Comparison of ENCODE assay signal across 8 cellular contexts in the genomic region with DNA sequence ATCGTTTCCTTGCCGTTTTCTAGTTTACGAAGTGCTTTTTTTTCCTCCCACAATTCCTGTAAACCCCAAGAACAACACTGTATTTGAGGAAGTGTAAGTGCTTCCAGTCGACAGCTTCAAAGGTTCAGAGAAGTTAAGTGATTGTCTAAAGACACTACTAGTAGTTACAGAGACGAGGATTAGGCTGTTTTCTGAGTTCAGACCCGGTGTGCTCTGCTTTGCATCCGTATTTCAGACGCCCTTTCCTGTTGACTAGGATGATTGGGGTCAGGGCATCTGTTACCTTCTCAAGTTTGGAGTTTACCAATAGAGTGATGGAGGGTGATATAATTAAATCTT. TPM values are rescaled to one million over a fixed set of nuclear protein-coding genes. Genes with fewer than 3 reads are reported as not detected.
A peak's percentile ranks its signal among the peaks of the same experiment; 100 is the strongest.
DNase-seq lines count a peak whose midpoint lies in the region; ATAC-seq and TF ChIP-seq lines count a peak whose summit lies in the region.

No MANE protein-coding gene starts in this region.

- ATAC-seq in natural killer cell (no peak), HG03460 (IDR thresholded peaks at IDR 0.05; ENCODE audit: unreplicated experiment) (no peak), GM19035 (IDR thresholded peaks at IDR 0.05; ENCODE audit: unreplicated experiment) (no peak)

- CTCF ChIA-PET in BJ (lab: Yijun Ruan, JAX) = interaction anchor here (0.9 to 4.0 kb wide), 4 partner anchors 9 to 165 kb away, joined by 3 to 12 read pairs (median 4); no protein-coding TSS in a partner anchor

- peaks cover 12% of the 10 kb centered on the region for H4K20me1 ChIP-seq in Loucy (ENCODE audit: insufficient read depth, low read length, poor library complexity, severe bottlenecking)

- H3K27me3 ChIP-seq in BJ (ENCODE audit: control insufficient read depth, insufficient read depth, low read length) = no peaks in the 10 kb centered on the region
- no peaks in the 10 kb centered on the region for H3K27me3 ChIP-seq in Loucy (ENCODE audit: insufficient read depth, low read length, poor library complexity, severe bottlenecking)

- H3K9me3 Mint-ChIP-seq in natural killer cell = no peaks in the 10 kb centered on the region

- H2AFZ ChIP-seq in Loucy (ENCODE audit: low read length) = 0 out of 2 replicates have a peak overlapping the region, but pooled peaks have one; percentile 19

- H3K4me3 ChIP-seq in BJ (ENCODE audit: low read depth, low read length) = peak overlapping the region; percentile 85
- peak overlapping the region; percentile 84 for H3K4me3 ChIP-seq in Loucy (ENCODE audit: low read length, poor library complexity, severe bottlenecking)

- H3K27me3 Mint-ChIP-seq in natural killer cell (ENCODE audit: low read depth in 2 of 2) = no peaks in the 10 kb centered on the region

- H3K36me3 ChIP-seq in BJ (ENCODE audit: control insufficient read depth, insufficient read depth, low read length) (peaks cover 14% of the 10 kb centered on the region), Loucy (ENCODE audit: insufficient read depth, low read length) (peaks cover 10% of the 10 kb centered on the region; the same call in 1 of the 2 replicates)

- no peaks in the 10 kb centered on the region for H3F3A ChIP-seq in Loucy (ENCODE audit: low read depth)

- peak overlapping the region; percentile 96 to 99 for H3K27ac Mint-ChIP-seq in natural killer cell

- peak overlapping the region; percentile 80 for H3K4me2 ChIP-seq in Loucy (ENCODE audit: low read depth, low read length, poor library complexity, severe bottlenecking)

- intact Hi-C loops in natural killer cell (cut with micrococcal nuclease) = loop anchor here (5.0 kb wide), 1 partner anchor 1484 kb away; a partner anchor contains a TSS

- peak overlapping the region; percentile 57 for H3K27ac ChIP-seq in cingulate gyrus (ENCODE audit: low read depth, low read length)

- POLR2A ChIA-PET in BJ (lab: Charles Lee) = interaction anchor here (0.6 kb wide), 1 partner anchor 71 kb away, joined by 6 read pairs; no protein-coding TSS in a partner anchor

- H3K4me1 ChIP-seq in Loucy (ENCODE audit: insufficient read depth, low read length, poor library complexity, severe bottlenecking) = peaks cover 11% of the 10 kb centered on the region

- H3K4me1 Mint-ChIP-seq in natural killer cell = peaks cover 24 to 26% of the 10 kb centered on the region in 2 donors

- peak overlapping the region; percentile 77 for H3K9ac ChIP-seq in Loucy (ENCODE audit: low read depth, low read length, poor library complexity, severe bottlenecking)

- peak overlapping the region; percentile 100 for H3K4me3 Mint-ChIP-seq in natural killer cell

- H3K9me2 ChIP-seq in Loucy (replicated peaks; ENCODE audit: low read depth, low read length) = no peaks in the 10 kb centered on the region

- H3K79me2 ChIP-seq in Loucy (ENCODE audit: insufficient read depth, low read length) = peaks cover 36% of the 10 kb centered on the region

- no peaks in the 10 kb centered on the region for H3K9me3 ChIP-seq in Loucy (ENCODE audit: insufficient read depth, low read depth, low read length)

- DNase-seq in BJ (ENCODE audit: low read depth) (no peak), natural killer cell (no peak), retina (no peak), NCI-H2196 (lab: John Stamatoyannopoulos, UW; ENCODE audit: unreplicated experiment) (no peak)

- TF ChIP-seq CTCF in BJ (IDR thresholded peaks at IDR 0.05; ENCODE audit: insufficient read depth, low read depth, low read length) (no peak), Loucy (conservative IDR thresholded peaks at IDR 0.05; ENCODE audit: low read length) (no peak), natural killer cell (IDR thresholded peaks at IDR 0.05) (no peak)

- H3K36me3 Mint-ChIP-seq in natural killer cell = peaks cover 7% of the 10 kb centered on the region

RNA-seq across cellular contexts. Expression of a gene that starts 0.4 kb away (rescaled TPM):
- 19.0 and 19.6 TPM in 2 replicates for polyA plus RNA-seq in BJ (2011; rRNA removed)
- polyA minus RNA-seq in BJ (2011; rRNA and poly(A)+ RNA removed) = 6.2 and 13.7 TPM in 2 replicates
- 10 to 100 TPM; 18.5 to 23.1 (median 22.8) TPM for total RNA-seq in natural killer cell

RNA-seq across cellular contexts. Expression of a gene that starts 8.3 kb away (rescaled TPM):
- 0.26 TPM in 2 replicates for polyA plus RNA-seq in BJ (2011; rRNA removed)
- polyA minus RNA-seq in BJ (2011; rRNA and poly(A)+ RNA removed) = 0.28 and 0.31 TPM in 2 replicates
- 1 to 10 TPM; 1.2 to 1.3 (median 1.2) TPM for total RNA-seq in natural killer cell

RNA-seq across cellular contexts. Expression of a gene that starts 9.9 kb away (rescaled TPM):
- 61.4 and 76.7 TPM in 2 replicates for polyA plus RNA-seq in BJ (2011; rRNA removed)
- 69.2 and 80.3 TPM in 2 replicates for polyA minus RNA-seq in BJ (2011; rRNA and poly(A)+ RNA removed)
- 10 to 100 TPM; 46.1 to 64.0 (median 55.5) TPM for total RNA-seq in natural killer cell

RNA-seq across cellular contexts. Expression of a gene that starts 54.0 kb away (rescaled TPM):
- polyA plus RNA-seq in BJ (2011; rRNA removed) = 25.9 and 28.4 TPM in 2 replicates
- polyA minus RNA-seq in BJ (2011; rRNA and poly(A)+ RNA removed) = 5.3 and 8.1 TPM in 2 replicates
- 10 to 100 TPM; 11.0 to 15.1 (median 13.3) TPM for total RNA-seq in natural killer cell

RNA-seq across cellular contexts. Expression of a gene that starts 54.4 kb away (rescaled TPM):
- polyA plus RNA-seq in BJ (2011; rRNA removed) = 96.7 and 116 TPM in 2 replicates
- 57.6 and 121 TPM in 2 replicates for polyA minus RNA-seq in BJ (2011; rRNA and poly(A)+ RNA removed)
- total RNA-seq in natural killer cell = 10 to 100 TPM; 43.6 to 70.4 (median 45.7) TPM
